Comparison of ENCODE assay signal across 8 cellular contexts in the genomic region with DNA sequence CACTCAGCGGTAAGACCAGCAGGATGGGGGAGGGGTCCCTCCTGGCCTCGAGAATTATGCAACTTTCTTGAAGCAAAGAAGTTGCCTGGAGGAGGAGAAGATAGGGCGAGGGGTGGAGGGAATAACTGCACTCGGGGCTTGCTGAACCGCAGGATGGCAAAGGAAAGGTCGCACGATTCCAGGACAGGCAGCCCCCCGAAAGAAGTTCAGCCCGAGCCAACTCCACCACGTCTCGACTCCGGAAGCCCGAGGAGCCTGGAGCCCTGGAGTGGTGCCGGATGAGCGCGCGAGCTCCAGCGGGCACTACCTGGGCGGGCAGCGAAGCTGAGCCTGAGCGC. TPM values are rescaled to one million over a fixed set of nuclear protein-coding genes. Genes with fewer than 3 reads are reported as not detected.
A peak's percentile ranks its signal among the peaks of the same experiment; 100 is the strongest.
DNase-seq lines count a peak whose midpoint lies in the region; ATAC-seq and TF ChIP-seq lines count a peak whose summit lies in the region.

No MANE protein-coding gene starts in this region.

- H3K4me3 ChIP-seq in breast epithelium: peak overlapping the region; percentile 72 to 89 (median 78)
- H3K4me3 ChIP-seq in stomach smooth muscle (ENCODE audit: low read length in 2 of 2): peak overlapping the region; percentile 93 to 96

- in situ Hi-C loops in KBM-7 (cut with MboI; ENCODE audit: low pct_unique_long_range_greater_than_20kb, low sequenced_read_pairs): no loop called here

- intact Hi-C loops in breast epithelium (cut with DNase I; ENCODE audit: low total_unique reads): no loop called here

- H3K9ac ChIP-seq in stomach smooth muscle (ENCODE audit: low read length in 2 of 2): peak overlapping the region; percentile 97 to 98

- DNase-seq in KBM-7 (peak; percentile 78), breast epithelium (ENCODE audit: low spot score in 2 of 2) (peak; percentile 66 to 75), kidney glomerular epithelial cell (lab: John Stamatoyannopoulos, UW) (peak; percentile 64), UCSD-AML1 (lab: John Stamatoyannopoulos, UW; ENCODE audit: unreplicated experiment) (no peak)

- H3K9me3 ChIP-seq in breast epithelium (no peaks in the 10 kb centered on the region), stomach smooth muscle (ENCODE audit: control insufficient read depth in 2 of 2, low read length in 2 of 2) (no peaks in the 10 kb centered on the region)

- no peaks in the 10 kb centered on the region for H3K36me3 ChIP-seq in breast epithelium
- peaks cover 0 to 6% of the 10 kb centered on the region in 2 donors for H3K36me3 ChIP-seq in stomach smooth muscle (ENCODE audit: control insufficient read depth in 2 of 2, insufficient read depth in 2 of 2, low read length in 2 of 2)

- TF ChIP-seq CTCF in breast epithelium (IDR thresholded peaks at IDR 0.05): no peak

- peak; percentile 1 for ATAC-seq in GM18868 (IDR thresholded peaks at IDR 0.05; ENCODE audit: unreplicated experiment)
- no peak for ATAC-seq in HG02852 (IDR thresholded peaks at IDR 0.05; ENCODE audit: unreplicated experiment)
- ATAC-seq in HG03439 (IDR thresholded peaks at IDR 0.05; ENCODE audit: unreplicated experiment): no peak

- H3K27me3 ChIP-seq in breast epithelium (no peaks in the 10 kb centered on the region), stomach smooth muscle (ENCODE audit: control insufficient read depth in 1 of 2, insufficient read depth in 2 of 2, low read length in 2 of 2) (no peaks in the 10 kb centered on the region)

- no peak for TF ChIP-seq POLR2A in breast epithelium (IDR thresholded peaks at IDR 0.05)

- H3K4me1 ChIP-seq in breast epithelium (no peaks in the 10 kb centered on the region), stomach smooth muscle (ENCODE audit: control insufficient read depth, insufficient read depth, low read length) (peaks cover 14% of the 10 kb centered on the region)

- H3K27ac ChIP-seq in breast epithelium (peak overlapping the region; percentile 97 to 99), stomach smooth muscle (ENCODE audit: low read length) (peak overlapping the region; percentile 100)

RNA-seq across cellular contexts. Expression of a gene that starts 0.4 kb away (rescaled TPM):
- total RNA-seq in breast epithelium: 10 to 100 TPM; 53.6 to 98.2 (median 91.4) TPM
